1 cellular context compared by ENCODE assay signal in genomic region chr6:23175391-23175790, GRCh38.
TF ChIP-seq lines count a peak whose summit lies in the region.

No MANE protein-coding gene starts in this region.

TF ChIP-seq in WTC11, 78 proteins besides CTCF, POLR2A, EP300 and RAD21 (continued from another document):
- TF ChIP-seq ZSCAN18 (CRISPR knock-in tag; IDR thresholded peaks at IDR 0.05) (no peak), ZNF138 (CRISPR knock-in tag; conservative IDR thresholded peaks at IDR 0.05) (no peak), CDX4 (CRISPR knock-in tag; IDR thresholded peaks at IDR 0.05; ENCODE audit: borderline replicate concordance) (no peak), IRF1 (CRISPR knock-in tag; IDR thresholded peaks at IDR 0.05) (no peak), ATF2 (CRISPR knock-in tag; IDR thresholded peaks at IDR 0.05; ENCODE audit: borderline replicate concordance, low read depth) (no peak), ZNF263 (CRISPR knock-in tag; IDR thresholded peaks at IDR 0.05; ENCODE audit: low read depth) (no peak)
